8 cellular contexts compared by ENCODE assay signal in genomic region chr11:134068829-134069425, GRCh38. TPM values are rescaled to one million over a fixed set of nuclear protein-coding genes. Genes with fewer than 3 reads are reported as not detected.
DNase-seq lines count a peak whose midpoint lies in the region; ATAC-seq and TF ChIP-seq lines count a peak whose summit lies in the region.

JAM3 (plus strand) TSS chr11:134069072; CDS start chr11:134069084, 12 bp downstream.

- DNase-seq in GM06990 (ENCODE audit: extremely low read depth, insufficient read length) = peak; percentile 91
- peak; percentile 88 for DNase-seq in NCI-H146 treated with DMSO at 0.1 percent for 48 hours (lab: John Stamatoyannopoulos, UW; ENCODE audit: unreplicated experiment)
- DNase-seq in brain microvascular endothelial cell = peak; percentile 95
- DNase-seq in sciatic nerve (ENCODE audit: low spot score) = peak; percentile 97
- DNase-seq in NOMO-1 treated with dmso at 0.1 percent for 144 hours (lab: John Stamatoyannopoulos, UW; ENCODE audit: unreplicated experiment) = no peak

- H3K27me3 ChIP-seq in GM06990 (replicated peaks; ENCODE audit: control insufficient read depth, insufficient read depth, low read length) (no peaks in the 10 kb centered on the region), brain microvascular endothelial cell (replicated peaks) (no peaks in the 10 kb centered on the region)

- TF ChIP-seq CTCF in GM06990 (IDR thresholded peaks at IDR 0.05; ENCODE audit: insufficient read depth, low read length, poor library complexity, severe bottlenecking) (no peak), VCaP (conservative IDR thresholded peaks at IDR 0.05) (no peak), brain microvascular endothelial cell (IDR thresholded peaks at IDR 0.05; ENCODE audit: low read depth, low read length, missing control alignments) (no peak)

- no peaks in the 10 kb centered on the region for H3K36me3 ChIP-seq in GM06990 (ENCODE audit: control insufficient read depth, insufficient read depth, low read length)
- H3K36me3 ChIP-seq in brain microvascular endothelial cell (replicated peaks) = no peaks in the 10 kb centered on the region

- ATAC-seq in HG02642 (IDR thresholded peaks at IDR 0.05; ENCODE audit: poor library complexity, unreplicated experiment) = peak; percentile 87
- ATAC-seq in sciatic nerve = peak; percentile 97

- intact Hi-C loops in sciatic nerve (cut with DNase I) = no loop called here

- in situ Hi-C loops in brain microvascular endothelial cell (cut with HindIII; ENCODE audit: low pct_ligation_motif_present, low sequenced_read_pairs) = no loop called here

- peak within 1 kb of the TSS; percentile 50 for H3K4me3 ChIP-seq in GM06990 (replicated peaks; ENCODE audit: low read depth, low read length)
- H3K4me3 ChIP-seq in brain microvascular endothelial cell (ENCODE audit: low read depth, low read length) = peak within 1 kb of the TSS; percentile 85
- H3K4me3 ChIP-seq in iPS-11a (ENCODE audit: low read depth, low read length) = peak within 1 kb of the TSS; percentile 71

- H3K27ac ChIP-seq in VCaP = peak within 1 kb of the TSS; percentile 20
- H3K27ac ChIP-seq in brain microvascular endothelial cell = peak within 1 kb of the TSS; percentile 33

RNA-seq across cellular contexts. Expression of gene JAM3, which starts in this region (rescaled TPM):
- 126 TPM for total RNA-seq in sciatic nerve
